8 cellular contexts compared by ENCODE assay signal in the genomic region with DNA sequence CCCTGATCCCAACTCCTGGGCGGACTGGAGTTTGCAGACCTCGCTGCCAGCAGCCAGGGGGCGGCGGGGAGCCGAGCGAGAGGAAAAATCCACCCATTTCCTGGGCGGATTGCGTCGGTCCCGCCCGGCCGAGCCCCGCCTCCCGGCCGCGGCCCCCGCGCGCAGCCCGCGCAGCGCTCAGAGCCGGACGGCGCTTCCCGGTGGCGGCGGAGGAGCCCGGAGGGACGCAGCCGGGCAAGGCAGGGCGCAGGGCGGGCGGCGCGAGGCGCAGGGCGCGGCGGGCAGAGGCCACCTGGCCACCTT. TPM values are rescaled to one million over a fixed set of nuclear protein-coding genes. Genes with fewer than 3 reads are reported as not detected.
DNase-seq lines count a peak whose midpoint lies in the region; ATAC-seq and TF ChIP-seq lines count a peak whose summit lies in the region.

OLFM1 (plus strand) TSS at position 180 of the 303 bp plus-strand sequence. CDS start 322 bp downstream, outside the sequence.

- no peaks in the 10 kb centered on the region for H3K9me3 ChIP-seq in SJSA1 (replicated peaks)
- H3K9me3 ChIP-seq in thyroid gland = no peaks in the 10 kb centered on the region

- H3K4me1 ChIP-seq in SJSA1 (replicated peaks) (peaks cover 15% of the 10 kb centered on the region), thyroid gland (peaks cover 7 to 33% of the 10 kb centered on the region in 2 donors)

- no peak within 1 kb of the TSS for H3K27ac ChIP-seq in SJSA1
- no peak within 1 kb of the TSS for H3K27ac ChIP-seq in epithelial cell of prostate
- H3K27ac ChIP-seq in thyroid gland = no peak within 1 kb of the TSS

- CTCF ChIA-PET in AG04449 (lab: Yijun Ruan, JAX) = interaction anchor here (1.0 to 8.1 kb wide), 5 partner anchors 47 to 327 kb away, joined by 3 to 112 read pairs (median 6); no protein-coding TSS in a partner anchor

- H3K27me3 ChIP-seq in SJSA1 (replicated peaks) (peaks cover 32% of the 10 kb centered on the region), thyroid gland (peaks cover 7% of the 10 kb centered on the region)

- TF ChIP-seq POLR2A in thyroid gland (IDR thresholded peaks at IDR 0.05) = peak in 1 of 2 donors; percentile 47

- intact Hi-C loops in thyroid gland (cut with DNase I) = loop anchor here (2.0 to 5.0 kb wide), 2 partner anchors 255 to 325 kb away; no protein-coding TSS in a partner anchor

- no peak for DNase-seq in AG04449 (ENCODE audit: low read depth, low spot score)
- peak; percentile 71 for DNase-seq in GM13977 (ENCODE audit: low spot score)
- peak; percentile 44 to 80 for DNase-seq in SJSA1 (ENCODE audit: low read depth in 1 of 2, low spot score in 2 of 2)
- peak; percentile 16 for DNase-seq in epithelial cell of prostate (ENCODE audit: low read depth, low spot score)
- no peak for DNase-seq in mesenteric fat pad (ENCODE audit: low spot score)
- peak; percentile 69 to 73 for DNase-seq in thyroid gland

- WGBS in thyroid gland, 2 donors = 0% methylated on average over 1 of the region's 40 CpGs; no CpG with 5 or more reads in 1 of the 2 donors

- H3K36me3 ChIP-seq in SJSA1 = 0 out of 2 replicates have a peak, but pooled peaks cover 4% of the 10 kb centered on the region
- no peaks in the 10 kb centered on the region for H3K36me3 ChIP-seq in thyroid gland

- POLR2A ChIA-PET in AG04449 (lab: Yijun Ruan, JAX) = no interaction called here

- H3K4me3 ChIP-seq in AG04449 (ENCODE audit: low read depth, low read length) (no peak within 1 kb of the TSS), SJSA1 (peak within 1 kb of the TSS; percentile 47), thyroid gland (replicated peaks in 1 of 3) (peak within 1 kb of the TSS in 1 of 3 donors; percentile 43)

- TF ChIP-seq CTCF in AG04449 (IDR thresholded peaks at IDR 0.05; ENCODE audit: insufficient read depth, low read length, missing control alignments) (peak; percentile 71), GM13977 (IDR thresholded peaks at IDR 0.05; ENCODE audit: extremely low read depth, insufficient read depth, missing control alignments) (peak; percentile 25), thyroid gland (IDR thresholded peaks at IDR 0.05) (peak in 5 of 6 experiments; percentile 17 to 80 (median 48))

- in situ Hi-C loops in GM13977 (cut with MboI; ENCODE audit: low pct_unique_long_range_greater_than_20kb, low sequenced_read_pairs, unreplicated experiment) = no loop called here

- ATAC-seq in GM18517 (IDR thresholded peaks at IDR 0.05; ENCODE audit: unreplicated experiment) (no peak), GM21367 (IDR thresholded peaks at IDR 0.05; ENCODE audit: unreplicated experiment) (no peak)

RNA-seq across cellular contexts. Expression of gene OLFM1, which starts in this region (rescaled TPM):
- 23.4 and 35.0 TPM in 2 replicates for total RNA-seq in SJSA1 (2014; rRNA removed; shearing (Covaris generic))
- total RNA-seq in mesenteric fat pad (22.6 TPM), thyroid gland (10 to 100 TPM in 3 of 4 donors, 1 to 10 TPM in 1; 7.2 to 25.8 (median 17.4) TPM)

Comparison
In these comparisons a context has a peak if more than half of its experiments do, and no peak if none do; other contexts are left out.
1. DNase-seq: peak in GM13977 (single experiment), SJSA1 (2 of 2), epithelial cell of prostate (single experiment) and thyroid gland (2 of 2); none in AG04449 (single experiment) and mesenteric fat pad (single experiment).
2. Peak in every context shown above with its lines, with median percentiles within 50 percentile points of each other: CTCF ChIP-seq.